In the genomic region with DNA sequence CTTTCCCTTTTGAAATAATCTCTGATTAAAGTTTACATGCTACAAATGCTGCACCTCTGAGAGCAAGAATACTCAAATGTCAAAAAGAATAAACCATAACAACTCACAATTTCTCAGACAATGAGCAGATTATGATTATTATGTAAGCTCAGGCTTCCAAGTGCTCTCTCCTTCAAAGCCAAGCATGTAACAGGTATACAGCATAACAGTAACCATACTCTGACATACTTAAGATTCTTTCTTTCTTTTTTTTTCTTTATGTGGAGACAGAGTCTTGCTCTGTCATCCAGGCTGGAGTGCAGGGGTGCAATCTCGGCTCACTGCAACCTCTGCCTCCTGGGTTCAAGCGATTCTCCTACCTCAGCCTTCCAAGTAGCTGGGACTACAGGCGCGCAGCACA, we compare ENCODE assay signal across 11 cellular contexts.
DNase-seq lines count a peak whose midpoint lies in the region; ATAC-seq and TF ChIP-seq lines count a peak whose summit lies in the region.
"Had no signal": no experiment of that assay in that cellular context is flagged by ENCODE, and none has a peak within 500 bp of the region (broad histone marks: within the 10 kb centered on the region; RNA-seq: fewer than 3 reads in every experiment).

No MANE protein-coding gene starts in this region.

- POLR2A ChIA-PET in PC-3 (lab: Charles Lee; ENCODE audit: unreplicated experiment) = no interaction called here

- intact Hi-C loops in PC-3 (cut with micrococcal nuclease) = no loop called here
- intact Hi-C loops in esophagus muscularis mucosa (cut with DNase I) = loop anchor here (10.0 kb wide), 1 partner anchor 153 kb away; a partner anchor contains a TSS
- intact Hi-C loops in psoas muscle (cut with DNase I) = loop anchor here in 1 of 2 donors (2.0 to 10.0 kb wide), 2 partner anchors 19 to 53 kb away; no protein-coding TSS in a partner anchor

- no peak overlapping the region for H2AFZ ChIP-seq in PC-3 (ENCODE audit: low read length)

- H3K4me3 ChIP-seq in PC-3 (ENCODE audit: low read length) (no peak overlapping the region), esophagus muscularis mucosa (no peak overlapping the region), psoas muscle (peak overlapping the region; percentile 38)

- H3K27me3 ChIP-seq in PC-3 (ENCODE audit: low read length) = no peaks in the 10 kb centered on the region
- H3K27me3 ChIP-seq in esophagus muscularis mucosa = no peaks in the 10 kb centered on the region
- H3K27me3 ChIP-seq in psoas muscle (ENCODE audit: insufficient read depth in 3 of 3, low read length in 2 of 3) = no peaks in the 10 kb centered on the region

- H3K4me1 ChIP-seq in PC-3 (ENCODE audit: insufficient read depth, low read length) (peaks cover 26% of the 10 kb centered on the region), esophagus muscularis mucosa (peaks cover 17 to 48% (median 30%) of the 10 kb centered on the region in 4 donors), psoas muscle (peaks cover 25% of the 10 kb centered on the region)

- DNase-seq in PC-3 (no peak), esophagus muscularis mucosa (ENCODE audit: extremely low spot score) (no peak), psoas muscle (no peak), AG20443 (ENCODE audit: low spot score) (no peak), NCI-H2196 treated with DMSO at 0.1 percent for 48 hours (lab: John Stamatoyannopoulos, UW; ENCODE audit: unreplicated experiment) (no peak)
- DNase-seq: endodermal cell, NCI-H2029, nucleus accumbens had no signal

- WGBS in esophagus muscularis mucosa = 88% methylated on average over 4 of the region's 4 CpGs
- WGBS in psoas muscle, 3 donors = 83 to 96% (median 89%) methylated on average over 4 of the region's 4 CpGs

- no TSS peak for BruUV-seq in PC-3 (replicated peaks; lab: Mats Ljungman, UMichigan)

- H3K9ac ChIP-seq in PC-3 (ENCODE audit: low read length) = peak overlapping the region; percentile 59

- H3K9me3 ChIP-seq in PC-3 (ENCODE audit: low read length) (no peaks in the 10 kb centered on the region), esophagus muscularis mucosa (no peaks in the 10 kb centered on the region), psoas muscle (no peaks in the 10 kb centered on the region)

- H3K27ac ChIP-seq in C4-2B = peak overlapping the region; percentile 88
- H3K27ac ChIP-seq in PC-3 (ENCODE audit: low read length) = peak overlapping the region; percentile 97
- peak overlapping the region; percentile 84 to 86 (median 86) for H3K27ac ChIP-seq in esophagus muscularis mucosa (replicated peaks in 1 of 4)
- peak overlapping the region; percentile 90 for H3K27ac ChIP-seq in psoas muscle

- H3K79me2 ChIP-seq in PC-3 (ENCODE audit: low read length) = peaks cover 40% of the 10 kb centered on the region

- TF ChIP-seq POLR2A in esophagus muscularis mucosa (IDR thresholded peaks at IDR 0.05; ENCODE audit: low read depth) (no peak), GM18505 (IDR thresholded peaks at IDR 0.05; ENCODE audit: borderline replicate concordance, extremely low read depth, insufficient read depth, insufficient read length) (no peak)

- TF ChIP-seq CTCF in C4-2B (conservative IDR thresholded peaks at IDR 0.05) = no peak
- TF ChIP-seq CTCF in PC-3 (conservative IDR thresholded peaks at IDR 0.05; ENCODE audit: low read depth, low read length) = no peak
- no peak for TF ChIP-seq CTCF in esophagus muscularis mucosa (IDR thresholded peaks at IDR 0.05)
- no peak for TF ChIP-seq CTCF in psoas muscle (IDR thresholded peaks at IDR 0.05)

- no peaks in the 10 kb centered on the region for H4K20me1 ChIP-seq in PC-3 (ENCODE audit: low read length)

- no peaks in the 10 kb centered on the region for H3K9me2 ChIP-seq in PC-3 (replicated peaks; ENCODE audit: low read length)

- CTCF ChIA-PET in PC-3 (lab: Charles Lee) = no interaction called here

- H3K36me3 ChIP-seq in PC-3 (ENCODE audit: low read depth, low read length) (no peaks in the 10 kb centered on the region), esophagus muscularis mucosa (no peaks in the 10 kb centered on the region), psoas muscle (ENCODE audit: insufficient read depth in 1 of 2, low read depth in 1 of 2) (no peaks in the 10 kb centered on the region)

- no peak for TF ChIP-seq EP300 in esophagus muscularis mucosa (IDR thresholded peaks at IDR 0.05)

- no peak for ATAC-seq in PC-3
- ATAC-seq in psoas muscle = peak in 1 of 4 donors; percentile 3
- no peak for ATAC-seq in HG03025 (IDR thresholded peaks at IDR 0.05; ENCODE audit: low FRiP score, unreplicated experiment)
- no peak for ATAC-seq in GM18505 (IDR thresholded peaks at IDR 0.05; ENCODE audit: unreplicated experiment)

- peak overlapping the region; percentile 75 for H3K4me2 ChIP-seq in PC-3 (ENCODE audit: low read length)

- H3F3A ChIP-seq in PC-3 (ENCODE audit: low read length, unreplicated experiment) = peaks cover 3% of the 10 kb centered on the region
